Comparison of ENCODE assay signal across 1 cellular context in the genomic region with DNA sequence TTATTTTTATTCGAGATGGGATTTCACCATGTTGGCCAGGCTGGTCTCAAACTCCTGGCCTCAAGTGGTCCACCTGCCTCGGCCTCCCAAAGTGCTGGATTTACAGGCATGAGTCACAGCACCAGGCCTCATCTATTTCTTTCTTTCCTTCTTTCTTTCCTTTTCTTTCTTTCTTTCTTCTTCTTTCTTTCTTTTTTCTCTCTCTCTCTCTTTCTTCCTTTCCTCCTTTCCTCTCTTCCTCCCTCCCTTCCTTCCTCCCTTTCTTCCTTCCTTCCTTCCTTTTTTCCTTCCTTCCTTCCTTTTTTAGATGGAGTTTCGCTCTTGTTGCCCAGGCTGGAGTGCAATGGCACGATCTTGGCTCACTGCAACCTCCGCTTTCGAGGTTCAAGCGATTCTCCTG.
TF ChIP-seq lines count a peak whose summit lies in the region.

No MANE protein-coding gene starts in this region.

TF ChIP-seq in HEK293, 187 proteins besides CTCF, POLR2A, EP300 and RAD21:
- TF ChIP-seq ZNF366 (tag by site-specific recombination; conservative IDR thresholded peaks at IDR 0.05): peak; percentile 96
TF ChIP-seq in HEK293: peak in this region for 1; not testable (repeated sequence) for 186.
